20 cellular contexts compared by ENCODE assay signal in genomic region chr12:12206776-12207388, GRCh38. TPM values are rescaled to one million over a fixed set of nuclear protein-coding genes. Genes with fewer than 3 reads are reported as not detected.
DNase-seq lines count a peak whose midpoint lies in the region; ATAC-seq, FAIRE-seq and TF ChIP-seq lines count a peak whose summit lies in the region.
"Had no signal": no experiment of that assay in that cellular context is flagged by ENCODE, and none has a peak within 500 bp of the region (broad histone marks: within the 10 kb centered on the region; RNA-seq: fewer than 3 reads in every experiment).

No MANE protein-coding gene starts in this region.

- H3K36me3 Mint-ChIP-seq in progenitor cell of endocrine pancreas (ENCODE audit: insufficient read depth), result peaks cover 18% of the 10 kb centered on the region

- H3K27me3 Mint-ChIP-seq in progenitor cell of endocrine pancreas, result no peaks in the 10 kb centered on the region

- TF ChIP-seq POLR2A in HepG2 (IDR thresholded peaks at IDR 0.05; ENCODE audit: insufficient read depth in 1 of 2, low read depth in 2 of 2, low read length in 2 of 2), result no peak

- H3K79me2 ChIP-seq in HepG2 (ENCODE audit: insufficient read depth, low read length), result peaks cover 75% of the 10 kb centered on the region

- FAIRE-seq in HepG2 (lab: Jason Lieb, UNC), result no peak
- FAIRE-seq: G401.6, GM12892, GM19239, H1 had no signal

- no peaks in the 10 kb centered on the region for H3K9me3 Mint-ChIP-seq in progenitor cell of endocrine pancreas (ENCODE audit: low read depth)
- H3K9me3 Mint-ChIP-seq: CD4-positive, alpha-beta memory T cell had no signal

- CTCF ChIA-PET in HEK293 (lab: Yijun Ruan, JAX) (interaction anchor here (0.5 kb wide), 1 partner anchor 13 kb away, joined by 3 read pairs; no protein-coding TSS in a partner anchor), HepG2 (lab: Yijun Ruan, JAX; ENCODE audit: low intra/inter-chr PET ratio, low total read pairs) (no interaction called here)

- peaks cover 5 to 6% of the 10 kb centered on the region in 2 experiments; a peak in 2 of 3 replicates for H3K36me3 ChIP-seq in HEK293 (ENCODE audit: control insufficient read depth in 2 of 2, insufficient read depth in 1 of 2, low read length in 2 of 2)
- peaks cover 6 to 8% of the 10 kb centered on the region in 2 experiments; a peak in 3 of 5 replicates for H3K36me3 ChIP-seq in HepG2 (replicated peaks in 1 of 2; ENCODE audit: control insufficient read depth in 1 of 2, insufficient read depth in 2 of 2, low read length in 2 of 2)

- in situ Hi-C loops in HepG2 (cut with HindIII; ENCODE audit: extremely low pct_ligation_motif_present, low pct_unique_long_range_greater_than_20kb), result no loop called here

- no peak overlapping the region for H3K9ac ChIP-seq in HepG2 (ENCODE audit: insufficient read depth, low read depth, low read length)
- H3K9ac ChIP-seq: GM23248 had no signal

- no peak; the same call in 1 of the 3 replicates for ATAC-seq in HepG2

- H3K4me3 ChIP-seq in HEK293 (ENCODE audit: low read depth, low read length) (no peak overlapping the region), HepG2 (replicated peaks in 1 of 3; ENCODE audit: insufficient read depth in 1 of 3, low read depth in 2 of 3, low read length in 3 of 3) (no peak overlapping the region)
- H3K4me3 ChIP-seq: GM23248 had no signal

- H4K20me1 ChIP-seq in HepG2 (ENCODE audit: insufficient read depth, low read length), result no peaks in the 10 kb centered on the region

- intact Hi-C loops in HepG2 (cut with micrococcal nuclease; ENCODE audit: unreplicated experiment), result no loop called here

- H3K27me3 ChIP-seq in HepG2 (ENCODE audit: control insufficient read depth in 1 of 2, insufficient read depth in 2 of 2, low read length in 2 of 2), result no peaks in the 10 kb centered on the region

- no peak overlapping the region for H3K4me2 ChIP-seq in HepG2 (ENCODE audit: low read depth, low read length)

- TF ChIP-seq EP300 in HepG2 (IDR thresholded peaks at IDR 0.05; ENCODE audit: low read depth in 2 of 2, low read length in 2 of 2), result no peak
- no peak for TF ChIP-seq EP300 in HepG2 (CRISPR knock-in tag; IDR thresholded peaks at IDR 0.05; ENCODE audit: borderline replicate concordance)

- peak; percentile 55 for DNase-seq in RPMI7951 (ENCODE audit: low read depth)
- peak; percentile 13 for DNase-seq in HepG2 (ENCODE audit: low spot score)
- DNase-seq in progenitor cell of endocrine pancreas (ENCODE audit: low spot score, unreplicated experiment), result no peak
- no peak for DNase-seq in NCI-H2081 (lab: John Stamatoyannopoulos, UW)
- DNase-seq in cerebellar cortex (ENCODE audit: low spot score), result no peak
- no peak for DNase-seq in SK-N-DZ (ENCODE audit: low spot score)
- DNase-seq: C1 segment of cervical spinal cord; Calu3; CD4-positive, alpha-beta memory T cell; COR-L47; DMS53; DMS79 treated with DMSO at 0.1 percent for 48 hours; GM23248; H7; HCEC 1CT had no signal

- no peak overlapping the region for H2AFZ ChIP-seq in HepG2 (ENCODE audit: low read length)
- H2AFZ ChIP-seq: GM23248 had no signal

- no peaks in the 10 kb centered on the region for H3K9me3 ChIP-seq in HEK293 (ENCODE audit: control insufficient read depth, insufficient read depth, low read depth, low read length)
- no peaks in the 10 kb centered on the region for H3K9me3 ChIP-seq in HepG2 (ENCODE audit: low read length)

- POLR2A ChIA-PET in HEK293 (lab: Yijun Ruan, JAX) (no interaction called here), HepG2 (lab: Yijun Ruan, JAX) (no interaction called here)

- no peak overlapping the region for H3K4me3 Mint-ChIP-seq in progenitor cell of endocrine pancreas (ENCODE audit: low read depth)
- H3K4me3 Mint-ChIP-seq: CD4-positive, alpha-beta memory T cell had no signal

- TF ChIP-seq CTCF in HEK293 (tag by site-specific recombination; IDR thresholded peaks at IDR 0.05) (no peak), HepG2 (CRISPR knock-in tag; IDR thresholded peaks at IDR 0.05) (no peak), progenitor cell of endocrine pancreas (IDR thresholded peaks at IDR 0.05; ENCODE audit: unreplicated experiment) (no peak)

- no peak for TF ChIP-seq RAD21 in HepG2 (CRISPR knock-in tag; IDR thresholded peaks at IDR 0.05)

- H3K27ac ChIP-seq in HEK293 (ENCODE audit: extremely low read depth, low read depth, low read length) (no peak overlapping the region), HepG2 (ENCODE audit: extremely low read length, insufficient read depth, low read length) (no peak overlapping the region)
- H3K27ac ChIP-seq: GM23248 had no signal

- peak overlapping the region; percentile 81 for H3K27ac Mint-ChIP-seq in progenitor cell of endocrine pancreas
- H3K27ac Mint-ChIP-seq: CD4-positive, alpha-beta memory T cell had no signal

- BruUV-seq in HepG2 (replicated peaks; lab: Mats Ljungman, UMichigan), result no TSS peak

- peaks cover 25% of the 10 kb centered on the region for H3K4me1 Mint-ChIP-seq in progenitor cell of endocrine pancreas (ENCODE audit: low read depth)

- H3K4me1 ChIP-seq in HEK293 (ENCODE audit: control insufficient read depth, insufficient read depth, low read length) (peaks cover 6% of the 10 kb centered on the region), HepG2 (ENCODE audit: insufficient read depth, low read length) (peaks cover 36% of the 10 kb centered on the region)

- WGBS in HepG2 (ENCODE audit: low lambda C conversion rate), result 86% methylated on average over 5 of the region's 5 CpGs

TF ChIP-seq in HEK293, 187 proteins besides CTCF, POLR2A, EP300 and RAD21 (continues in another document):
- TF ChIP-seq EGR2 (tag by site-specific recombination; IDR thresholded peaks at IDR 0.05; ENCODE audit: low read depth) (no peak), ZNF121 (tag by site-specific recombination; IDR thresholded peaks at IDR 0.05) (0 out of 2 replicates have a peak, but pooled peaks have one; percentile 13), ZNF513 (tag by site-specific recombination; IDR thresholded peaks at IDR 0.05) (no peak)

TF ChIP-seq in HepG2, 621 proteins besides CTCF, POLR2A, EP300 and RAD21:
- TF ChIP-seq ZNF121 (CRISPR knock-in tag; IDR thresholded peaks at IDR 0.05), result peak; percentile 62; the same call in 1 of the 2 replicates
- TF ChIP-seq NR2F6 (IDR thresholded peaks at IDR 0.05), result peak; percentile 41; the same call in 1 of the 2 replicates
- TF ChIP-seq NR2F6 (CRISPR knock-in tag; IDR thresholded peaks at IDR 0.05), result no peak
- no peak for TF ChIP-seq TMF1 (CRISPR knock-in tag; IDR thresholded peaks at IDR 0.05; ENCODE audit: low read depth)
- TF ChIP-seq ZFY (CRISPR knock-in tag; IDR thresholded peaks at IDR 0.05), result no peak

RNA-seq across cellular contexts. Expression of gene LRP6, which starts 60.0 kb away (rescaled TPM):
- 11.4 and 16.3 TPM in 2 replicates for total RNA-seq in RPMI7951 (2014; rRNA removed; shearing (Covaris generic))
- total RNA-seq in HepG2 (2016; rRNA removed; fragmentation: Illumina TruSeq; extraction: Trizol) (31.7 and 42.0 TPM in 2 replicates), progenitor cell of endocrine pancreas (158 and 163 TPM in 2 replicates)
- 30.2 and 33.3 TPM in 2 replicates for total RNA-seq in HepG2 (2016; cell fraction: cytosol; rRNA removed; fragmentation: Illumina TruSeq; extraction: Trizol; ENCODE audit: low read depth)
- total RNA-seq in HepG2 (2016; cell fraction: insoluble cytoplasmic fraction; rRNA removed; fragmentation: Illumina TruSeq; extraction: Trizol), result 29.5 and 42.3 TPM in 2 replicates
- 19.7 and 24.2 TPM in 2 replicates for total RNA-seq in HepG2 (2016; cell fraction: membrane; rRNA removed; fragmentation: Illumina TruSeq; extraction: Trizol)
- total RNA-seq in HepG2 (2016; cell fraction: nucleus; rRNA removed; fragmentation: Illumina TruSeq; extraction: Trizol), result 59.6 and 64.7 TPM in 2 replicates
- 28.4 and 33.8 TPM in 2 replicates for polyA plus RNA-seq in HepG2 (2011; rRNA removed)
- polyA plus RNA-seq in HepG2 (2011; cell fraction: cytosol; rRNA removed), result 24.8 and 30.7 TPM in 2 replicates
- 50.2 and 50.3 TPM in 2 replicates for polyA plus RNA-seq in HepG2 (2011; cell fraction: nucleus; rRNA removed)
- 16.9 and 17.6 TPM in 2 replicates for polyA plus RNA-seq in HepG2 (2012)
- 0.83 and 1.0 TPM in 2 replicates for polyA plus RNA-seq in HepG2 (2016; cell fraction: cytosol; fragmentation: Illumina TruSeq; extraction: Trizol; ENCODE audit: low read depth)
- 7.8 and 9.5 TPM in 2 replicates for polyA plus RNA-seq in HepG2 (2016; cell fraction: insoluble cytoplasmic fraction; fragmentation: Illumina TruSeq; extraction: Trizol; ENCODE audit: low read depth)
- polyA plus RNA-seq in HepG2 (2016; cell fraction: membrane; fragmentation: Illumina TruSeq; extraction: Trizol; ENCODE audit: low read depth), result 1.5 and 1.6 TPM in 2 replicates
- polyA plus RNA-seq in HepG2 (2016; cell fraction: nucleus; fragmentation: Illumina TruSeq; extraction: Trizol; ENCODE audit: insufficient read depth, low read depth), result 31.3 and 31.9 TPM in 2 replicates
- 201 and 238 TPM in 2 replicates for polyA minus RNA-seq in HepG2 (2011; rRNA and poly(A)+ RNA removed; ENCODE audit: low replicate concordance)
- polyA minus RNA-seq in HepG2 (2011; cell fraction: cytosol; rRNA and poly(A)+ RNA removed), result 59.0 and 61.1 TPM in 2 replicates
- 83.0 and 116 TPM in 2 replicates for polyA minus RNA-seq in HepG2 (2011; cell fraction: nucleus; rRNA and poly(A)+ RNA removed)
- polyA plus RNA-seq in SK-N-DZ (2014; cell fraction: cytosol; rRNA removed), result 18.7 and 22.9 TPM in 2 replicates
- polyA plus RNA-seq in SK-N-DZ (2014; cell fraction: nucleus; rRNA removed), result 23.5 and 29.2 TPM in 2 replicates

Comparison
In these comparisons a context has a peak if more than half of its experiments do, and no peak if none do; other contexts are left out.
1. DNase-seq: peak in RPMI7951 (single experiment) and HepG2 (single experiment); none in progenitor cell of endocrine pancreas (single experiment), NCI-H2081 (0 of 2), cerebellar cortex (single experiment) and SK-N-DZ (single experiment).
2. Of the 63 proteins assayed by ChIP-seq in both HepG2 and HEK293: peak only in HepG2: none; only in HEK293: none; in both: ZNF121; in neither: 62.